In the genomic region with DNA sequence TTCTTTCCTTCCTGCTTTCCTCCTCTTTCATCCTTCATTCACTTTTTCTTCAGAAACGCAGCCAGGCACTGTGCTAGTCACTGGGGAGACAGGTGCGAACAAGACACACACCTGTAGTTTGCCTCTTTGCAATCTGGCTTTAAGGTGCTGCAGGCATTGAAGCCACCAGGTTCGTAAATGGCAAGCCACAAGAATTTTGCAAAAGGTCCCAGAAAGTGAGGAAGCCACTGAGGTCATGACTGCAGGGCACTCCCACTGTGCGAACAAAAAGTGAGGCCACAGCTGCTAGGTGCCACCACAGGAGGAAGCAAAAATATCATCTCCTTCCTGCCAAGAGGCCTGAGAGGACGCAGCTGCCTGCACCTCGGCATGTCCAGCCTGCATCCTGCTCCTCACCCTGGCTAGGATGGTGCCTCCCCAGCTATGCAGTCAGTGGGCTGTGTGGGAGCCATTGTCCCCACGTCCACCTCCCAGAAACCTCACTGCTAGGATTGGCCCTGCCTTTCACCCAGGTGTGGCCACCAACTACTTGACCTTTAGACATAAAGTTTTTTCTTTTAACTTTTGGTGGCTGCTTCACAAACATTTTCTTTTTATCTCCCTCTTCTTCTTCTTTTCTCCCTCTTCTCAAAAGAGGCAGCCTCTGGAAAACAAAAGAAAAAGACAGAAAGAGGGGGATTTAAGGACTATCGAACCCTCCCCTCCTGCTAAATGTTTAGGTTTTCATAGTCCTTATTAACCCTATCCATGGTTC, we compare ENCODE assay signal across 1 cellular context.
TF ChIP-seq lines count a peak whose summit lies in the region.

No MANE protein-coding gene starts in this region.

TF ChIP-seq in HepG2, 621 proteins besides CTCF, POLR2A, EP300 and RAD21 (continued from another document and continues in another):
- TF ChIP-seq, protein P1, sequence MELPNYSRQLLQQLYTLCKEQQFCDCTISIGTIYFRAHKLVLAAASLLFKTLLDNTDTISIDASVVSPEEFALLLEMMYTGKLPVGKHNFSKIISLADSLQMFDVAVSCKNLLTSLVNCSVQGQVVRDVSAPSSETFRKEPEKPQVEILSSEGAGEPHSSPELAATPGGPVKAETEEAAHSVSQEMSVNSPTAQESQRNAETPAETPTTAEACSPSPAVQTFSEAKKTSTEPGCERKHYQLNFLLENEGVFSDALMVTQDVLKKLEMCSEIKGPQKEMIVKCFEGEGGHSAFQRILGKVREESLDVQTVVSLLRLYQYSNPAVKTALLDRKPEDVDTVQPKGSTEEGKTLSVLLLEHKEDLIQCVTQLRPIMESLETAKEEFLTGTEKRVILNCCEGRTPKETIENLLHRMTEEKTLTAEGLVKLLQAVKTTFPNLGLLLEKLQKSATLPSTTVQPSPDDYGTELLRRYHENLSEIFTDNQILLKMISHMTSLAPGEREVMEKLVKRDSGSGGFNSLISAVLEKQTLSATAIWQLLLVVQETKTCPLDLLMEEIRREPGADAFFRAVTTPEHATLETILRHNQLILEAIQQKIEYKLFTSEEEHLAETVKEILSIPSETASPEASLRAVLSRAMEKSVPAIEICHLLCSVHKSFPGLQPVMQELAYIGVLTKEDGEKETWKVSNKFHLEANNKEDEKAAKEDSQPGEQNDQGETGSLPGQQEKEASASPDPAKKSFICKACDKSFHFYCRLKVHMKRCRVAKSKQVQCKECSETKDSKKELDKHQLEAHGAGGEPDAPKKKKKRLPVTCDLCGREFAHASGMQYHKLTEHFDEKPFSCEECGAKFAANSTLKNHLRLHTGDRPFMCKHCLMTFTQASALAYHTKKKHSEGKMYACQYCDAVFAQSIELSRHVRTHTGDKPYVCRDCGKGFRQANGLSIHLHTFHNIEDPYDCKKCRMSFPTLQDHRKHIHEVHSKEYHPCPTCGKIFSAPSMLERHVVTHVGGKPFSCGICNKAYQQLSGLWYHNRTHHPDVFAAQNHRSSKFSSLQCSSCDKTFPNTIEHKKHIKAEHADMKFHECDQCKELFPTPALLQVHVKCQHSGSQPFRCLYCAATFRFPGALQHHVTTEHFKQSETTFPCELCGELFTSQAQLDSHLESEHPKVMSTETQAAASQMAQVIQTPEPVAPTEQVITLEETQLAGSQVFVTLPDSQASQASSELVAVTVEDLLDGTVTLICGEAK (IDR thresholded peaks at IDR 0.05): no peak
- TF ChIP-seq, protein P1 (CRISPR knock-in tag; IDR thresholded peaks at IDR 0.05): no peak
- TF ChIP-seq ZBTB1 (CRISPR knock-in tag; IDR thresholded peaks at IDR 0.05; ENCODE audit: borderline replicate concordance) (no peak), KMT2A (CRISPR knock-in tag; IDR thresholded peaks at IDR 0.05) (no peak), MIXL1 (CRISPR knock-in tag; IDR thresholded peaks at IDR 0.05) (no peak), MXD4 (CRISPR knock-in tag; IDR thresholded peaks at IDR 0.05) (no peak), KDM5A (IDR thresholded peaks at IDR 0.05; ENCODE audit: borderline replicate concordance, low read length) (no peak), NFE2L2 (IDR thresholded peaks at IDR 0.05; ENCODE audit: low read length) (no peak), FOXM1 (CRISPR knock-in tag; IDR thresholded peaks at IDR 0.05) (no peak), JUN (CRISPR knock-in tag; IDR thresholded peaks at IDR 0.05) (no peak), KAT8 (CRISPR knock-in tag; IDR thresholded peaks at IDR 0.05) (no peak), SALL2 (CRISPR knock-in tag; IDR thresholded peaks at IDR 0.05) (no peak), CBX5 (CRISPR knock-in tag; IDR thresholded peaks at IDR 0.05; ENCODE audit: borderline replicate concordance) (no peak), BRD4 (CRISPR knock-in tag; IDR thresholded peaks at IDR 0.05) (no peak), ZNF777 (CRISPR knock-in tag; IDR thresholded peaks at IDR 0.05) (no peak), ZFX (CRISPR knock-in tag; IDR thresholded peaks at IDR 0.05; ENCODE audit: low read depth) (peak; percentile 53; the same call in 1 of the 2 replicates), RFXAP (CRISPR knock-in tag; IDR thresholded peaks at IDR 0.05; ENCODE audit: borderline replicate concordance) (no peak), RFX5 (IDR thresholded peaks at IDR 0.05; ENCODE audit: low read depth, low read length) (no peak), HMG20B (CRISPR knock-in tag; conservative IDR thresholded peaks at IDR 0.05) (no peak), ZNF567 (CRISPR knock-in tag; IDR thresholded peaks at IDR 0.05; ENCODE audit: borderline replicate concordance) (no peak), ARID2 (CRISPR knock-in tag; IDR thresholded peaks at IDR 0.05; ENCODE audit: borderline replicate concordance) (no peak), ZNF775 (CRISPR knock-in tag; IDR thresholded peaks at IDR 0.05; ENCODE audit: borderline replicate concordance) (peak; percentile 40; the same call in 1 of the 2 replicates), ZNF746 (CRISPR knock-in tag; IDR thresholded peaks at IDR 0.05) (no peak), ZNF547 (CRISPR knock-in tag; IDR thresholded peaks at IDR 0.05) (no peak), PAF1 (CRISPR knock-in tag; IDR thresholded peaks at IDR 0.05) (no peak), ZNF556 (CRISPR knock-in tag; IDR thresholded peaks at IDR 0.05; ENCODE audit: borderline replicate concordance) (0 out of 2 replicates have a peak, but pooled peaks have one; percentile 63), ZSCAN12 (CRISPR knock-in tag; IDR thresholded peaks at IDR 0.05) (no peak), CENPT (CRISPR knock-in tag; IDR thresholded peaks at IDR 0.05; ENCODE audit: low read depth) (0 out of 2 replicates have a peak, but pooled peaks have one; percentile 51), SPEN (CRISPR knock-in tag; IDR thresholded peaks at IDR 0.05; ENCODE audit: low read depth) (no peak), ETV6 (CRISPR knock-in tag; conservative IDR thresholded peaks at IDR 0.05) (no peak), HNRNPK (IDR thresholded peaks at IDR 0.05; ENCODE audit: low read depth, low read length, poor library complexity, severe bottlenecking) (no peak), TBL1XR1 (IDR thresholded peaks at IDR 0.05; ENCODE audit: borderline replicate concordance, low read length, partially characterized antibody) (no peak), AHR (CRISPR knock-in tag; IDR thresholded peaks at IDR 0.05) (0 out of 2 replicates have a peak, but pooled peaks have one; percentile 20), ZNF234 (CRISPR knock-in tag; conservative IDR thresholded peaks at IDR 0.05) (no peak), ZNF614 (CRISPR knock-in tag; IDR thresholded peaks at IDR 0.05; ENCODE audit: borderline replicate concordance) (no peak)
- TF ChIP-seq, protein P2, sequence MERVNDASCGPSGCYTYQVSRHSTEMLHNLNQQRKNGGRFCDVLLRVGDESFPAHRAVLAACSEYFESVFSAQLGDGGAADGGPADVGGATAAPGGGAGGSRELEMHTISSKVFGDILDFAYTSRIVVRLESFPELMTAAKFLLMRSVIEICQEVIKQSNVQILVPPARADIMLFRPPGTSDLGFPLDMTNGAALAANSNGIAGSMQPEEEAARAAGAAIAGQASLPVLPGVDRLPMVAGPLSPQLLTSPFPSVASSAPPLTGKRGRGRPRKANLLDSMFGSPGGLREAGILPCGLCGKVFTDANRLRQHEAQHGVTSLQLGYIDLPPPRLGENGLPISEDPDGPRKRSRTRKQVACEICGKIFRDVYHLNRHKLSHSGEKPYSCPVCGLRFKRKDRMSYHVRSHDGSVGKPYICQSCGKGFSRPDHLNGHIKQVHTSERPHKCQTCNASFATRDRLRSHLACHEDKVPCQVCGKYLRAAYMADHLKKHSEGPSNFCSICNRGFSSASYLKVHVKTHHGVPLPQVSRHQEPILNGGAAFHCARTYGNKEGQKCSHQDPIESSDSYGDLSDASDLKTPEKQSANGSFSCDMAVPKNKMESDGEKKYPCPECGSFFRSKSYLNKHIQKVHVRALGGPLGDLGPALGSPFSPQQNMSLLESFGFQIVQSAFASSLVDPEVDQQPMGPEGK (CRISPR knock-in tag; IDR thresholded peaks at IDR 0.05): no peak
- TF ChIP-seq, protein P3, sequence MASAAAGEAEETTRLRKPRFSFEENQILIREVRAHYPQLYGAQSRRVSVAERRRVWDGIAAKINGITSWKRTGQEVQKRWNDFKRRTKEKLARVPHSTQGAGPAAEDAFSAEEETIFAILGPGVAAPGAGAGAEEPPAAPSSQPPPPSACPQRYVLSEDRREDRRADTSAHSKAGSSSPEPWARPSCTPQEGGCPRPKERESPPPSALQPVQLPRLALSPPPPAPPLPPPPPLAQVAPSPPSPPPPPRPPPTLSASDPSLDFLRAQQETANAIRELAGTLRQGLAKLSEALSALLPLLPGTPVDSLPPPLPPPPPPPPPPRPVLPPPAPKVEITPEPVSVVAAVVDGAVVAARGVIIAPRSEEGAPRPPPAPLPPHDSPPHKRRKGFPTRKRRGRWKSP (CRISPR knock-in tag; IDR thresholded peaks at IDR 0.05): no peak
- TF ChIP-seq, protein P4, sequence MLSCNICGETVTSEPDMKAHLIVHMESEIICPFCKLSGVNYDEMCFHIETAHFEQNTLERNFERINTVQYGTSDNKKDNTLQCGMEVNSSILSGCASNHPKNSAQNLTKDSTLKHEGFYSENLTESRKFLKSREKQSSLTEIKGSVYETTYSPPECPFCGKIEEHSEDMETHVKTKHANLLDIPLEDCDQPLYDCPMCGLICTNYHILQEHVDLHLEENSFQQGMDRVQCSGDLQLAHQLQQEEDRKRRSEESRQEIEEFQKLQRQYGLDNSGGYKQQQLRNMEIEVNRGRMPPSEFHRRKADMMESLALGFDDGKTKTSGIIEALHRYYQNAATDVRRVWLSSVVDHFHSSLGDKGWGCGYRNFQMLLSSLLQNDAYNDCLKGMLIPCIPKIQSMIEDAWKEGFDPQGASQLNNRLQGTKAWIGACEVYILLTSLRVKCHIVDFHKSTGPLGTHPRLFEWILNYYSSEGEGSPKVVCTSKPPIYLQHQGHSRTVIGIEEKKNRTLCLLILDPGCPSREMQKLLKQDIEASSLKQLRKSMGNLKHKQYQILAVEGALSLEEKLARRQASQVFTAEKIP (CRISPR knock-in tag; IDR thresholded peaks at IDR 0.05; ENCODE audit: borderline replicate concordance): no peak
- TF ChIP-seq, protein P5, sequence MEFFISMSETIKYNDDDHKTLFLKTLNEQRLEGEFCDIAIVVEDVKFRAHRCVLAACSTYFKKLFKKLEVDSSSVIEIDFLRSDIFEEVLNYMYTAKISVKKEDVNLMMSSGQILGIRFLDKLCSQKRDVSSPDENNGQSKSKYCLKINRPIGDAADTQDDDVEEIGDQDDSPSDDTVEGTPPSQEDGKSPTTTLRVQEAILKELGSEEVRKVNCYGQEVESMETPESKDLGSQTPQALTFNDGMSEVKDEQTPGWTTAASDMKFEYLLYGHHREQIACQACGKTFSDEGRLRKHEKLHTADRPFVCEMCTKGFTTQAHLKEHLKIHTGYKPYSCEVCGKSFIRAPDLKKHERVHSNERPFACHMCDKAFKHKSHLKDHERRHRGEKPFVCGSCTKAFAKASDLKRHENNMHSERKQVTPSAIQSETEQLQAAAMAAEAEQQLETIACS (CRISPR knock-in tag; IDR thresholded peaks at IDR 0.05): no peak
- TF ChIP-seq, protein P6, sequence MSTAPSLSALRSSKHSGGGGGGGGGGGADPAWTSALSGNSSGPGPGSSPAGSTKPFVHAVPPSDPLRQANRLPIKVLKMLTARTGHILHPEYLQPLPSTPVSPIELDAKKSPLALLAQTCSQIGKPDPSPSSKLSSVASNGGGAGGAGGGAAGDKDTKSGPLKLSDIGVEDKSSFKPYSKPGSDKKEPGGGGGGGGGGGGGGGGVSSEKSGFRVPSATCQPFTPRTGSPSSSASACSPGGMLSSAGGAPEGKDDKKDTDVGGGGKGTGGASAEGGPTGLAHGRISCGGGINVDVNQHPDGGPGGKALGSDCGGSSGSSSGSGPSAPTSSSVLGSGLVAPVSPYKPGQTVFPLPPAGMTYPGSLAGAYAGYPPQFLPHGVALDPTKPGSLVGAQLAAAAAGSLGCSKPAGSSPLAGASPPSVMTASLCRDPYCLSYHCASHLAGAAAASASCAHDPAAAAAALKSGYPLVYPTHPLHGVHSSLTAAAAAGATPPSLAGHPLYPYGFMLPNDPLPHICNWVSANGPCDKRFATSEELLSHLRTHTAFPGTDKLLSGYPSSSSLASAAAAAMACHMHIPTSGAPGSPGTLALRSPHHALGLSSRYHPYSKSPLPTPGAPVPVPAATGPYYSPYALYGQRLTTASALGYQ (CRISPR knock-in tag; IDR thresholded peaks at IDR 0.05): no peak
- TF ChIP-seq, protein P7, sequence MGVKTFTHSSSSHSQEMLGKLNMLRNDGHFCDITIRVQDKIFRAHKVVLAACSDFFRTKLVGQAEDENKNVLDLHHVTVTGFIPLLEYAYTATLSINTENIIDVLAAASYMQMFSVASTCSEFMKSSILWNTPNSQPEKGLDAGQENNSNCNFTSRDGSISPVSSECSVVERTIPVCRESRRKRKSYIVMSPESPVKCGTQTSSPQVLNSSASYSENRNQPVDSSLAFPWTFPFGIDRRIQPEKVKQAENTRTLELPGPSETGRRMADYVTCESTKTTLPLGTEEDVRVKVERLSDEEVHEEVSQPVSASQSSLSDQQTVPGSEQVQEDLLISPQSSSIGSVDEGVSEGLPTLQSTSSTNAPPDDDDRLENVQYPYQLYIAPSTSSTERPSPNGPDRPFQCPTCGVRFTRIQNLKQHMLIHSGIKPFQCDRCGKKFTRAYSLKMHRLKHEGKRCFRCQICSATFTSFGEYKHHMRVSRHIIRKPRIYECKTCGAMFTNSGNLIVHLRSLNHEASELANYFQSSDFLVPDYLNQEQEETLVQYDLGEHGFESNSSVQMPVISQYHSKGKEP (CRISPR knock-in tag; IDR thresholded peaks at IDR 0.05): no peak
